Comparison of ENCODE assay signal across 21 cellular contexts in the genomic region with DNA sequence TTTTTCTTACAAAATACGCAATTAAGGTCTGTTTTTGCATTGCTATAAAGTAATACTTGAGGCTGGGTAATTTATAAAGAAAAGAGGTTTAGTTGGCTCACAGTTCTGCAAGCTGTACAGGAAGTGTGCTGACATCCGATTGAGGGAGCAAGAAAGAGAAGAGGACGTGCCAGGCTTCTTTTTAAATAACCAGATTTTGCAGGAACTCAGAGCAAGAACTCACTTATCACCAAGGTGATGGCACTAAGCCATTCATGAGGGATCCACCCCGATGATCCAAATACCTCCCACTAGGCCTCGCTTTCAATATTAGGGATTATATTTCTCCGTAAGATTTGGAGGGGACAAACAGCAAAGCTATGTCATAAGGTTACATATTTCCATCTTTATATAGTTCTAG.
"Had no signal": no experiment of that assay in that cellular context is flagged by ENCODE, and none has a peak within 500 bp of the region (broad histone marks: within the 10 kb centered on the region; RNA-seq: fewer than 3 reads in every experiment).

No MANE protein-coding gene starts in this region.

- DNase-seq: activated CD4-positive, alpha-beta memory T cell treated with anti-CD3 and anti-CD28 coated beads for 36 hours; activated naive CD4-positive, alpha-beta T cell; activated T-cell treated with anti-CD3 and anti-CD28 coated beads, Interleukin-2, amount 50 U/mL, for 1 hour; aorta; foreskin melanocyte; glutamatergic neuron; hypothalamus; islet precursor cell; left lung; pancreas; right lobe of liver; small intestine; stimulated activated CD4-positive, alpha-beta T cell treated with anti-CD3 and anti-CD28 coated beads, Interleukin-15, amount 100 ng/mL, for 24 hours; stimulated activated CD4-positive, alpha-beta T cell treated with anti-CD3 and anti-CD28 coated beads, Interleukin-2, amount 100 ng/mL, for 48 hours; stomach; T1000; testis had no signal

- H3K27ac ChIP-seq: coronary artery, left lung, neutrophil, pancreas, right lobe of liver, stomach, testis had no signal

- ATAC-seq: activated T-helper 17 cell treated with anti-CD3 and anti-CD28 coated beads, Interleukin-2, amount 50 U/mL, for 72 hours; left lung; natural killer cell treated with Interleukin-12 subunit alpha and Interleukin-12 subunit beta and Interleukin-15 and Interleukin-18, amount 100 ng/mL, for 72 hours; pancreas; right lobe of liver had no signal

- H3K36me3 ChIP-seq: left lung, neutrophil, pancreas, right lobe of liver, stomach had no signal

- H3K4me3 ChIP-seq: coronary artery, left lung, pancreas, right lobe of liver, stomach, testis had no signal

- H3K27me3 ChIP-seq: left lung, neutrophil, pancreas, right lobe of liver, stomach, testis had no signal

- H3K9me3 ChIP-seq: left lung, neutrophil, pancreas, right lobe of liver, stomach, testis had no signal

- H3K4me1 ChIP-seq: left lung, pancreas, right lobe of liver, stomach, testis had no signal
